Comparison of ENCODE assay signal across 12 cellular contexts in genomic region chr19:46181386-46181774, GRCh38. TPM values are rescaled to one million over a fixed set of nuclear protein-coding genes. Genes with fewer than 3 reads are reported as not detected.
DNase-seq lines count a peak whose midpoint lies in the region; ATAC-seq and TF ChIP-seq lines count a peak whose summit lies in the region.
"Had no signal": no experiment of that assay in that cellular context is flagged by ENCODE, and none has a peak within 500 bp of the region (broad histone marks: within the 10 kb centered on the region; RNA-seq: fewer than 3 reads in every experiment).

No MANE protein-coding gene starts in this region.

- H3K4me3 ChIP-seq in hepatocyte, result no peak overlapping the region

- peaks cover 7% of the 10 kb centered on the region for H3K27me3 Mint-ChIP-seq in activated T-helper 1 cell treated with anti-CD3 and anti-CD28 coated beads, Interleukin-12 subunit alpha, Interleukin-12 subunit beta, Interleukin-2, Interleukin-4 antibody, amounts not matched to agents 30 ng/mL and 10 ng/mL and 1 ng/mL, durations not matched to agents 14 hours and 24 hours and 36 hours (ENCODE audit: insufficient read depth)
- peaks cover 26% of the 10 kb centered on the region for H3K27me3 Mint-ChIP-seq in nephron progenitor cell (ENCODE audit: low read depth, poor library complexity)

- ATAC-seq in GM21360 (IDR thresholded peaks at IDR 0.05; ENCODE audit: unreplicated experiment), result no peak
- ATAC-seq: naive thymus-derived CD8-positive, alpha-beta T cell had no signal

- intact Hi-C loops in activated T-helper 1 cell treated with anti-CD3 and anti-CD28 coated beads, Interleukin-12 subunit alpha, Interleukin-12 subunit beta, Interleukin-2, Interleukin-4 antibody, amounts not matched to agents 30 ng/mL and 10 ng/mL and 1 ng/mL, durations not matched to agents 14 hours and 24 hours and 36 hours (cut with micrococcal nuclease), result no loop called here

- TF ChIP-seq CTCF in nephron progenitor cell (IDR thresholded peaks at IDR 0.05) (no peak), hepatocyte (IDR thresholded peaks at IDR 0.05; ENCODE audit: poor library complexity) (no peak)

- H3K4me3 Mint-ChIP-seq in activated T-helper 1 cell treated with anti-CD3 and anti-CD28 coated beads, Interleukin-12 subunit alpha, Interleukin-12 subunit beta, Interleukin-2, Interleukin-4 antibody, amounts not matched to agents 30 ng/mL and 10 ng/mL and 1 ng/mL, durations not matched to agents 14 hours and 24 hours and 36 hours, result no peak overlapping the region
- H3K4me3 Mint-ChIP-seq in nephron progenitor cell, result no peak overlapping the region
- H3K4me3 Mint-ChIP-seq: naive thymus-derived CD8-positive, alpha-beta T cell had no signal

- no peaks in the 10 kb centered on the region for H3K79me2 ChIP-seq in hepatocyte

- no peaks in the 10 kb centered on the region for H3K36me3 ChIP-seq in hepatocyte (replicated peaks; ENCODE audit: insufficient read depth, low read depth)

- H3K36me3 Mint-ChIP-seq in activated T-helper 1 cell treated with anti-CD3 and anti-CD28 coated beads, Interleukin-12 subunit alpha, Interleukin-12 subunit beta, Interleukin-2, Interleukin-4 antibody, amounts not matched to agents 30 ng/mL and 10 ng/mL and 1 ng/mL, durations not matched to agents 14 hours and 24 hours and 36 hours (ENCODE audit: low read depth), result no peaks in the 10 kb centered on the region
- no peaks in the 10 kb centered on the region for H3K36me3 Mint-ChIP-seq in nephron progenitor cell (ENCODE audit: low read depth)
- H3K36me3 Mint-ChIP-seq: naive thymus-derived CD8-positive, alpha-beta T cell had no signal

- 61% methylated on average over 6 of the region's 6 CpGs for WGBS in hepatocyte (ENCODE audit: low lambda C conversion rate, missing lambda C conversion rate)

- no peaks in the 10 kb centered on the region for H3K27me3 ChIP-seq in hepatocyte

- H3K4me1 ChIP-seq in hepatocyte (ENCODE audit: insufficient read depth), result no peaks in the 10 kb centered on the region

- peak overlapping the region; percentile 31 for H3K27ac Mint-ChIP-seq in activated T-helper 1 cell treated with anti-CD3 and anti-CD28 coated beads, Interleukin-12 subunit alpha, Interleukin-12 subunit beta, Interleukin-2, Interleukin-4 antibody, amounts not matched to agents 30 ng/mL and 10 ng/mL and 1 ng/mL, durations not matched to agents 14 hours and 24 hours and 36 hours
- H3K27ac Mint-ChIP-seq in nephron progenitor cell, result peak overlapping the region; percentile 64
- H3K27ac Mint-ChIP-seq: naive thymus-derived CD8-positive, alpha-beta T cell had no signal

- H4K20me1 ChIP-seq in hepatocyte (ENCODE audit: insufficient read depth, poor library complexity, severe bottlenecking), result no peaks in the 10 kb centered on the region

- no peak overlapping the region for H3K4me2 ChIP-seq in hepatocyte

- no peak overlapping the region for H2AFZ ChIP-seq in hepatocyte

- no peaks in the 10 kb centered on the region for H3K9me3 Mint-ChIP-seq in activated T-helper 1 cell treated with anti-CD3 and anti-CD28 coated beads, Interleukin-12 subunit alpha, Interleukin-12 subunit beta, Interleukin-2, Interleukin-4 antibody, amounts not matched to agents 30 ng/mL and 10 ng/mL and 1 ng/mL, durations not matched to agents 14 hours and 24 hours and 36 hours
- H3K9me3 Mint-ChIP-seq in nephron progenitor cell, result peaks cover 13% of the 10 kb centered on the region
- H3K9me3 Mint-ChIP-seq: naive thymus-derived CD8-positive, alpha-beta T cell had no signal

- H3K27ac ChIP-seq in hepatocyte, result no peak overlapping the region

- H3K4me1 Mint-ChIP-seq in activated T-helper 1 cell treated with anti-CD3 and anti-CD28 coated beads, Interleukin-12 subunit alpha, Interleukin-12 subunit beta, Interleukin-2, Interleukin-4 antibody, amounts not matched to agents 30 ng/mL and 10 ng/mL and 1 ng/mL, durations not matched to agents 14 hours and 24 hours and 36 hours (ENCODE audit: low read depth), result peaks cover 23% of the 10 kb centered on the region
- H3K4me1 Mint-ChIP-seq in nephron progenitor cell, result peaks cover 22% of the 10 kb centered on the region

- H3K9me3 ChIP-seq in hepatocyte (ENCODE audit: low read depth), result no peaks in the 10 kb centered on the region

- H3K9me2 ChIP-seq in hepatocyte (replicated peaks; ENCODE audit: insufficient read depth), result no peaks in the 10 kb centered on the region

- DNase-seq in ELR (ENCODE audit: low read depth) (peak; percentile 54), LHCN-M2 (ENCODE audit: low read depth) (peak; percentile 45), nephron progenitor cell (no peak), hepatocyte (ENCODE audit: low spot score) (no peak), mucosa of gallbladder (ENCODE audit: low spot score) (no peak)
- DNase-seq in activated T-helper 1 cell treated with anti-CD3 and anti-CD28 coated beads, Interleukin-12 subunit alpha, Interleukin-12 subunit beta, Interleukin-2, Interleukin-4 antibody, amounts not matched to agents 30 ng/mL and 10 ng/mL and 1 ng/mL, durations not matched to agents 14 hours and 24 hours and 36 hours (ENCODE audit: low spot score), result no peak
- DNase-seq: activated CD4-positive, CD25-positive, alpha-beta regulatory T cell; DND-41; naive thymus-derived CD8-positive, alpha-beta T cell; NCI-H1092 had no signal

RNA-seq across cellular contexts. Expression of gene IGFL2, which starts 33.3 kb away (rescaled TPM):
- total RNA-seq in LHCN-M2 (2014; rRNA removed) (not detected in 2 replicates), hepatocyte (12.9 and 15.2 TPM in 2 replicates), mucosa of gallbladder (not detected)
- polyA plus RNA-seq in LHCN-M2 (2012), result 0.07 TPM
- total RNA-seq in activated T-helper 1 cell treated with anti-CD3 and anti-CD28 coated beads, Interleukin-12 subunit alpha, Interleukin-12 subunit beta, Interleukin-2, Interleukin-4 antibody, amounts not matched to agents 30 ng/mL and 10 ng/mL and 1 ng/mL, durations not matched to agents 14 hours and 24 hours and 36 hours, result 0.23 TPM in 1 of 2 replicates, not detected in the other
- 17.2 and 22.9 TPM in 2 replicates for polyA plus RNA-seq in hepatocyte
- total RNA-seq: naive thymus-derived CD8-positive, alpha-beta T cell had no signal
- polyA plus RNA-seq: naive thymus-derived CD8-positive, alpha-beta T cell had no signal

RNA-seq across cellular contexts. Expression of gene IGFL1, which starts 48.2 kb away (rescaled TPM):
- not detected in 2 replicates for total RNA-seq in LHCN-M2 (2014; rRNA removed)
- not detected for polyA plus RNA-seq in LHCN-M2 (2012)
- not detected in 2 replicates for total RNA-seq in activated T-helper 1 cell treated with anti-CD3 and anti-CD28 coated beads, Interleukin-12 subunit alpha, Interleukin-12 subunit beta, Interleukin-2, Interleukin-4 antibody, amounts not matched to agents 30 ng/mL and 10 ng/mL and 1 ng/mL, durations not matched to agents 14 hours and 24 hours and 36 hours
- not detected in 2 replicates for total RNA-seq in hepatocyte
- polyA plus RNA-seq in hepatocyte, result not detected in 2 replicates
- total RNA-seq in mucosa of gallbladder, result not detected
- total RNA-seq: naive thymus-derived CD8-positive, alpha-beta T cell had no signal
- polyA plus RNA-seq: adipose tissue; naive thymus-derived CD8-positive, alpha-beta T cell had no signal

RNA-seq across cellular contexts. Expression of gene IGFL3, which starts 56.9 kb away (rescaled TPM):
- 0.40 TPM in 1 of 2 replicates, not detected in the other for total RNA-seq in LHCN-M2 (2014; rRNA removed)
- not detected for polyA plus RNA-seq in LHCN-M2 (2012)
- not detected in 2 replicates for total RNA-seq in activated T-helper 1 cell treated with anti-CD3 and anti-CD28 coated beads, Interleukin-12 subunit alpha, Interleukin-12 subunit beta, Interleukin-2, Interleukin-4 antibody, amounts not matched to agents 30 ng/mL and 10 ng/mL and 1 ng/mL, durations not matched to agents 14 hours and 24 hours and 36 hours
- total RNA-seq in hepatocyte, result 2.1 and 2.6 TPM in 2 replicates
- polyA plus RNA-seq in hepatocyte, result 4.7 and 5.5 TPM in 2 replicates
- not detected for total RNA-seq in mucosa of gallbladder
- total RNA-seq: naive thymus-derived CD8-positive, alpha-beta T cell had no signal
- polyA plus RNA-seq: adipose tissue; naive thymus-derived CD8-positive, alpha-beta T cell had no signal

Comparison
In these comparisons a context has a peak if more than half of its experiments do, and no peak if none do; other contexts are left out.
1. DNase-seq: peak in ELR (single experiment) and LHCN-M2 (single experiment); none in activated T-helper 1 cell treated with anti-CD3 and anti-CD28 coated beads, Interleukin-12 subunit alpha, Interleukin-12 subunit beta, Interleukin-2, Interleukin-4 antibody, amounts not matched to agents 30 ng/mL and 10 ng/mL and 1 ng/mL, durations not matched to agents 14 hours and 24 hours and 36 hours (single experiment), nephron progenitor cell (single experiment), hepatocyte (single experiment) and mucosa of gallbladder (single experiment).
2. RNA of gene IGFL2, which starts 33.3 kb away (total RNA-seq): 12.9 to 15.2 TPM in hepatocyte; 0.23 TPM in activated T-helper 1 cell treated with anti-CD3 and anti-CD28 coated beads, Interleukin-12 subunit alpha, Interleukin-12 subunit beta, Interleukin-2, Interleukin-4 antibody, amounts not matched to agents 30 ng/mL and 10 ng/mL and 1 ng/mL, durations not matched to agents 14 hours and 24 hours and 36 hours, not detected in LHCN-M2 and not detected in mucosa of gallbladder (single experiment); every median in the first group is over 10 times any median in the second.